16 cellular contexts compared by ENCODE assay signal in the genomic region with DNA sequence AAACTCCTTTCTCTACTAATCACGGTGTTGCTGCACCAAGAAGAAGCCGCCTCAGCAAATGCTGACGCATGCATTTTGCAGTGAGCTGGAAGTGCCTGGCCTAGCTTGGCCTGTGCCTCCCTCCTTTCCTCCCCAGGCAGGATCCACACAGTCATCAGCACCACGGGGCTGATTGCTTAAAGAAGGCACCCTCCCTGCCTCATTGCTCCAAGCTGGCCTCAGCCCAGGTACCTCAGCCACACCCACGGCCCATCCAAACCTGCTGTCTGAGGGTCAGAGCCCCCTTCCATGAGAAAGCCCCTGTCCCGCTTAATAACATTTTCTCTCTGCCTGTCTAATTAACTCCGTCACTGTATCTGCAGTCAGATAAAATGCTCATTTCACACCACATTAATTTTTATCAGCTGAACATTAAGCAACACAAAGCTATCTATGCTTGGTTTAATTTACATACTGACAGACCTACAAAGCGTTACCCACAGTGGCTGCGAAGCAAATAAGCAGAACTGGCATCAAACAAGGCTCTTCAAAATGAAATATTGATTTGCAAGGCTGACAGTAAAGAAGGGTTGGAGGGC.
DNase-seq lines count a peak whose midpoint lies in the region; ATAC-seq and TF ChIP-seq lines count a peak whose summit lies in the region.
"Had no signal": no experiment of that assay in that cellular context is flagged by ENCODE, and none has a peak within 500 bp of the region (broad histone marks: within the 10 kb centered on the region; RNA-seq: fewer than 3 reads in every experiment).

No MANE protein-coding gene starts in this region.

- no peak overlapping the region for H3K56ac ChIP-seq in IMR-90 (ENCODE audit: extremely low read depth, insufficient read depth, low read length)

- no peak overlapping the region for H2BK20ac ChIP-seq in IMR-90 (ENCODE audit: low read depth, low read length)

- H2BK5ac ChIP-seq in IMR-90 (ENCODE audit: low read depth, low read length, poor library complexity, severe bottlenecking): no peak overlapping the region

- H3K36me3 ChIP-seq in IMR-90 (ENCODE audit: control insufficient read depth, insufficient read depth, low read length) (no peaks in the 10 kb centered on the region), endodermal cell (ENCODE audit: control insufficient read depth, insufficient read depth, low read length) (no peaks in the 10 kb centered on the region)
- H3K36me3 ChIP-seq in effector memory CD4-positive, alpha-beta T cell (ENCODE audit: control insufficient read depth, insufficient read depth, low read length): no peaks in the 10 kb centered on the region
- H3K36me3 ChIP-seq: right atrium auricular region had no signal

- 65% methylated on average over 6 of the region's 9 CpGs; no CpG with 5 or more reads in 1 of the 2 experiments for whole genome bisulfite sequencing in IMR-90 (ENCODE audit: extremely low coverage in 2 of 2, insufficient read length in 1 of 2), 2 experiments
- WGBS in endodermal cell (ENCODE audit: insufficient coverage in 1 of 2, insufficient read length in 1 of 2), 2 experiments: 78 to 88% methylated on average over 8 to 9 of the region's 9 CpGs

- H3K4me3 Mint-ChIP-seq in activated CD4-positive, alpha-beta T cell treated with anti-CD3 and anti-CD28 coated beads, Interleukin-2, amount 10 ng/mL, durations not matched to agents 7 days and 5 days: no peak overlapping the region
- no peak overlapping the region for H3K4me3 Mint-ChIP-seq in nephron
- no peak overlapping the region for H3K4me3 Mint-ChIP-seq in immature natural killer cell
- no peak overlapping the region for H3K4me3 Mint-ChIP-seq in endodermal cell
- H3K4me3 Mint-ChIP-seq: activated naive CD8-positive, alpha-beta T cell treated with anti-CD3 and anti-CD28 coated beads, Interleukin-2, amount 10 ng/mL, durations not matched to agents 7 days and 5 days; natural killer cell treated with Interleukin-12 subunit alpha and Interleukin-12 subunit beta and Interleukin-15 and Interleukin-18, amount 100 ng/mL, for 72 hours had no signal

- no peak overlapping the region for H3K4me3 ChIP-seq in IMR-90 (ENCODE audit: insufficient read depth, low read depth, low read length)
- H3K4me3 ChIP-seq in effector memory CD4-positive, alpha-beta T cell (ENCODE audit: insufficient read depth, low read depth, low read length, poor library complexity, severe bottlenecking): no peak overlapping the region
- H3K4me3 ChIP-seq in endodermal cell (ENCODE audit: low read length): no peak overlapping the region
- H3K4me3 ChIP-seq: right atrium auricular region had no signal

- H3K18ac ChIP-seq in IMR-90 (ENCODE audit: low read depth, low read length): no peak overlapping the region

- H3K79me1 ChIP-seq in IMR-90 (ENCODE audit: low read depth in 1 of 2, low read length in 2 of 2): no peaks in the 10 kb centered on the region

- H2BK15ac ChIP-seq in IMR-90 (ENCODE audit: low read depth, low read length): no peak overlapping the region

- no peak overlapping the region for H2AK9ac ChIP-seq in IMR-90 (replicated peaks; ENCODE audit: low read depth, low read length, poor library complexity)

- peaks cover 7% of the 10 kb centered on the region for H3K4me1 Mint-ChIP-seq in activated CD4-positive, alpha-beta T cell treated with anti-CD3 and anti-CD28 coated beads, Interleukin-2, amount 10 ng/mL, durations not matched to agents 7 days and 5 days
- H3K4me1 Mint-ChIP-seq in nephron: peaks cover 6% of the 10 kb centered on the region
- peaks cover 0 to 4% of the 10 kb centered on the region in 2 donors for H3K4me1 Mint-ChIP-seq in immature natural killer cell
- H3K4me1 Mint-ChIP-seq in endodermal cell: peaks cover 26% of the 10 kb centered on the region
- H3K4me1 Mint-ChIP-seq: CD14-positive monocyte had no signal

- H3K4ac ChIP-seq in IMR-90 (ENCODE audit: low read depth, low read length): no peak overlapping the region

- H4K8ac ChIP-seq in IMR-90 (ENCODE audit: low read depth in 2 of 2, low read length in 2 of 2): no peak overlapping the region

- H2AK5ac ChIP-seq in IMR-90 (ENCODE audit: low read depth, low read length): no peak overlapping the region

- intact Hi-C loops in IMR-90 (cut with micrococcal nuclease): no loop called here

- peaks cover 11% of the 10 kb centered on the region for H3K9me3 Mint-ChIP-seq in activated CD4-positive, alpha-beta T cell treated with anti-CD3 and anti-CD28 coated beads, Interleukin-2, amount 10 ng/mL, durations not matched to agents 7 days and 5 days
- H3K9me3 Mint-ChIP-seq in nephron: peaks cover 17% of the 10 kb centered on the region
- peaks cover 3 to 21% (median 13%) of the 10 kb centered on the region in 6 donors for H3K9me3 Mint-ChIP-seq in immature natural killer cell
- peaks cover 5% of the 10 kb centered on the region for H3K9me3 Mint-ChIP-seq in endodermal cell

- no peak overlapping the region for H2BK120ac ChIP-seq in IMR-90 (ENCODE audit: low read depth, low read length)

- dilution Hi-C loops in IMR-90 (cut with HindIII; ENCODE audit: low sequenced_read_pairs, unreplicated experiment): no loop called here

- no TSS peak for BruUV-seq in IMR-90 (replicated peaks; lab: Mats Ljungman, UMichigan)

- CTCF ChIA-PET in activated CD4-positive, alpha-beta T cell treated with anti-CD3 and anti-CD28 coated beads, Interleukin-2, amount 10 ng/mL, durations not matched to agents 7 days and 5 days (lab: Charles Lee): interaction anchor here (0.5 to 2.9 kb wide), 6 partner anchors 10 to 621 kb away, joined by 3 to 11 read pairs (median 4); no protein-coding TSS in a partner anchor
- CTCF ChIA-PET in IMR-90 (lab: Yijun Ruan, JAX): interaction anchor here (0.8 to 2.2 kb wide), 4 partner anchors 9 to 23 kb away, joined by 3 to 11 read pairs (median 4); no protein-coding TSS in a partner anchor

- H3K9me1 ChIP-seq in IMR-90 (ENCODE audit: insufficient read depth, low read length): no peaks in the 10 kb centered on the region

- no peak overlapping the region for H3K27ac ChIP-seq in IMR-90 (ENCODE audit: insufficient read depth, low read length)
- H3K27ac ChIP-seq in effector memory CD4-positive, alpha-beta T cell (ENCODE audit: insufficient read depth, low read length, poor library complexity, severe bottlenecking): peak overlapping the region; percentile 49
- no peak overlapping the region for H3K27ac ChIP-seq in endodermal cell (ENCODE audit: low read depth, low read length)
- H3K27ac ChIP-seq: right atrium auricular region had no signal

- POLR2A ChIA-PET in activated CD4-positive, alpha-beta T cell treated with anti-CD3 and anti-CD28 coated beads, Interleukin-2, amount 10 ng/mL, durations not matched to agents 7 days and 5 days (lab: Charles Lee): no interaction called here
- POLR2A ChIA-PET in IMR-90 (lab: Charles Lee; ENCODE audit: unreplicated experiment): no interaction called here

- in situ Hi-C loops in IMR-90 (cut with MboI; ENCODE audit: low sequenced_read_pairs): no loop called here

- H3K14ac ChIP-seq in IMR-90 (replicated peaks; ENCODE audit: low read depth, low read length): no peak overlapping the region

- H4K20me1 ChIP-seq in IMR-90 (ENCODE audit: insufficient read depth, low read length): no peaks in the 10 kb centered on the region

- H3K4me2 ChIP-seq in IMR-90 (ENCODE audit: low read depth, low read length): no peak overlapping the region

- no peak for TF ChIP-seq CTCF in IMR-90 (conservative IDR thresholded peaks at IDR 0.05; ENCODE audit: low read depth, low read length)
- no peak for TF ChIP-seq CTCF in nephron (IDR thresholded peaks at IDR 0.05; ENCODE audit: unreplicated experiment in 3 of 3)
- TF ChIP-seq CTCF in endodermal cell (conservative IDR thresholded peaks at IDR 0.05): no peak

- H3K27ac Mint-ChIP-seq in activated CD4-positive, alpha-beta T cell treated with anti-CD3 and anti-CD28 coated beads, Interleukin-2, amount 10 ng/mL, durations not matched to agents 7 days and 5 days: no peak overlapping the region
- H3K27ac Mint-ChIP-seq in nephron (peak overlapping the region; percentile 28 to 65 (median 57)), immature natural killer cell (no peak overlapping the region), endodermal cell (no peak overlapping the region)
- H3K27ac Mint-ChIP-seq: activated naive CD8-positive, alpha-beta T cell treated with anti-CD3 and anti-CD28 coated beads, Interleukin-2, amount 10 ng/mL, durations not matched to agents 7 days and 5 days; CD14-positive monocyte; natural killer cell treated with Interleukin-12 subunit alpha and Interleukin-12 subunit beta and Interleukin-15 and Interleukin-18, amount 100 ng/mL, for 72 hours had no signal

- no peak overlapping the region for H3K23ac ChIP-seq in IMR-90 (ENCODE audit: low read depth, low read length)

- H3K4me1 ChIP-seq in IMR-90 (ENCODE audit: control insufficient read depth, insufficient read depth, low read length) (no peaks in the 10 kb centered on the region), endodermal cell (ENCODE audit: control insufficient read depth, insufficient read depth, low read length) (peaks cover 6% of the 10 kb centered on the region)
- peaks cover 11% of the 10 kb centered on the region for H3K4me1 ChIP-seq in effector memory CD4-positive, alpha-beta T cell (ENCODE audit: control insufficient read depth, insufficient read depth, low read length, poor library complexity, severe bottlenecking)
- H3K4me1 ChIP-seq: right atrium auricular region had no signal

- no peak overlapping the region for H3K9ac ChIP-seq in IMR-90 (ENCODE audit: low read depth, low read length)
- H3K9ac ChIP-seq in endodermal cell (ENCODE audit: extremely low read depth, low read length, poor library complexity, severe bottlenecking): no peak overlapping the region

- H3K27me3 ChIP-seq in IMR-90 (ENCODE audit: control insufficient read depth, insufficient read depth, low read length) (peaks cover 11% of the 10 kb centered on the region), endodermal cell (ENCODE audit: control insufficient read depth, insufficient read depth, low read length, poor library complexity, severe bottlenecking) (no peaks in the 10 kb centered on the region)
- H3K27me3 ChIP-seq in effector memory CD4-positive, alpha-beta T cell (replicated peaks; ENCODE audit: control insufficient read depth, insufficient read depth, low read length, poor library complexity, severe bottlenecking): no peaks in the 10 kb centered on the region
- H3K27me3 ChIP-seq: right atrium auricular region had no signal

- H3K9me3 ChIP-seq in IMR-90 (ENCODE audit: control insufficient read depth, insufficient read depth, low read length) (peaks cover 2% of the 10 kb centered on the region; the same call in 1 of the 2 replicates), endodermal cell (ENCODE audit: control insufficient read depth, low read length) (peaks cover 20% of the 10 kb centered on the region)
- H3K9me3 ChIP-seq in effector memory CD4-positive, alpha-beta T cell (ENCODE audit: control insufficient read depth, low read length): no peaks in the 10 kb centered on the region

- H4K5ac ChIP-seq in IMR-90 (ENCODE audit: low read depth, low read length): no peak overlapping the region

- H3K27me3 Mint-ChIP-seq in activated CD4-positive, alpha-beta T cell treated with anti-CD3 and anti-CD28 coated beads, Interleukin-2, amount 10 ng/mL, durations not matched to agents 7 days and 5 days: peaks cover 1% of the 10 kb centered on the region
- H3K27me3 Mint-ChIP-seq in nephron (ENCODE audit: low read depth) (peaks cover 8% of the 10 kb centered on the region), immature natural killer cell (ENCODE audit: low read depth in 3 of 3) (peaks cover 3 to 5% (median 4%) of the 10 kb centered on the region in 3 donors), endodermal cell (ENCODE audit: insufficient read depth) (no peaks in the 10 kb centered on the region)
- H3K27me3 Mint-ChIP-seq: activated naive CD8-positive, alpha-beta T cell treated with anti-CD3 and anti-CD28 coated beads, Interleukin-2, amount 10 ng/mL, durations not matched to agents 7 days and 5 days had no signal

- no peak overlapping the region for H2AFZ ChIP-seq in IMR-90 (replicated peaks; ENCODE audit: low read length, poor library complexity)

- no peak for TF ChIP-seq POLR2A in IMR-90 (IDR thresholded peaks at IDR 0.05; ENCODE audit: low read depth, low read length)

- peak; percentile 17 to 21 for DNase-seq in activated CD4-positive, alpha-beta T cell treated with anti-CD3 and anti-CD28 coated beads, Interleukin-2, amount 50 U/mL, for 4 hours
- no peak for DNase-seq in activated CD4-positive, alpha-beta T cell treated with anti-CD3 and anti-CD28 coated beads, Interleukin-2, amount 10 ng/mL, durations not matched to agents 7 days and 5 days
- DNase-seq in IMR-90: no peak
- peak in 1 of 3 donors; percentile 31 for DNase-seq in effector memory CD4-positive, alpha-beta T cell
- no peak for DNase-seq in immature natural killer cell
- DNase-seq in endodermal cell: no peak
- DNase-seq: activated naive CD8-positive, alpha-beta T cell treated with anti-CD3 and anti-CD28 coated beads, Interleukin-2, amount 10 ng/mL, durations not matched to agents 7 days and 5 days; DMS79 treated with DMSO at 0.1 percent for 48 hours; effector CD4-positive, alpha-beta T cell; NCI-H1694; NCI-H446 treated with DMSO at 0.1 percent for 48 hours had no signal

- ATAC-seq in IMR-90 (ENCODE audit: low read depth) (no peak), HG02798 (IDR thresholded peaks at IDR 0.05; ENCODE audit: poor library complexity, unreplicated experiment) (no peak)
- ATAC-seq: natural killer cell treated with Interleukin-12 subunit alpha and Interleukin-12 subunit beta and Interleukin-15 and Interleukin-18, amount 100 ng/mL, for 72 hours had no signal

- H4K91ac ChIP-seq in IMR-90 (ENCODE audit: insufficient read depth, low read depth, low read length): no peak overlapping the region

- no peak for TF ChIP-seq RAD21 in IMR-90 (IDR thresholded peaks at IDR 0.05; ENCODE audit: low read length)

- peaks cover 10% of the 10 kb centered on the region for H3K36me3 Mint-ChIP-seq in activated CD4-positive, alpha-beta T cell treated with anti-CD3 and anti-CD28 coated beads, Interleukin-2, amount 10 ng/mL, durations not matched to agents 7 days and 5 days (ENCODE audit: low read depth)
- H3K36me3 Mint-ChIP-seq in nephron (ENCODE audit: low read depth) (peaks cover 14% of the 10 kb centered on the region), immature natural killer cell (peaks cover 7 to 10% (median 8%) of the 10 kb centered on the region in 3 donors), endodermal cell (ENCODE audit: low read depth) (no peaks in the 10 kb centered on the region)
- H3K36me3 Mint-ChIP-seq: CD14-positive monocyte had no signal

Comparison
In these comparisons a context has a peak if more than half of its experiments do, and no peak if none do; other contexts are left out.
1. DNase-seq: peak in activated CD4-positive, alpha-beta T cell treated with anti-CD3 and anti-CD28 coated beads, Interleukin-2, amount 50 U/mL, for 4 hours (2 of 2); none in activated CD4-positive, alpha-beta T cell treated with anti-CD3 and anti-CD28 coated beads, Interleukin-2, amount 10 ng/mL, durations not matched to agents 7 days and 5 days (single experiment), IMR-90 (single experiment), immature natural killer cell (0 of 3) and endodermal cell (single experiment).
2. H3K27ac Mint-ChIP-seq: peak in nephron (3 of 3); none in activated CD4-positive, alpha-beta T cell treated with anti-CD3 and anti-CD28 coated beads, Interleukin-2, amount 10 ng/mL, durations not matched to agents 7 days and 5 days (single experiment), immature natural killer cell (0 of 6) and endodermal cell (single experiment).